Comparison of ENCODE assay signal across 1 cellular context in genomic region chr10:93380043-93380565, GRCh38.
TF ChIP-seq lines count a peak whose summit lies in the region.

No MANE protein-coding gene starts in this region.

TF ChIP-seq in GM23338, 12 proteins besides CTCF, POLR2A, EP300 and RAD21 (continued from another document):
- TF ChIP-seq ZNF462 (CRISPR knock-in tag; IDR thresholded peaks at IDR 0.05) (no peak), POLR2AphosphoS5 (IDR thresholded peaks at IDR 0.05; ENCODE audit: low read depth) (no peak), STAT1 (IDR thresholded peaks at IDR 0.05; ENCODE audit: unreplicated experiment) (no peak), REST (IDR thresholded peaks at IDR 0.05; ENCODE audit: unreplicated experiment) (no peak), NANOG (IDR thresholded peaks at IDR 0.05; ENCODE audit: borderline replicate concordance) (no peak), ETS1 (IDR thresholded peaks at IDR 0.05) (no peak)
TF ChIP-seq in GM23338: peak in this region for 0.
